Comparison of ENCODE assay signal across 1 cellular context in the genomic region with DNA sequence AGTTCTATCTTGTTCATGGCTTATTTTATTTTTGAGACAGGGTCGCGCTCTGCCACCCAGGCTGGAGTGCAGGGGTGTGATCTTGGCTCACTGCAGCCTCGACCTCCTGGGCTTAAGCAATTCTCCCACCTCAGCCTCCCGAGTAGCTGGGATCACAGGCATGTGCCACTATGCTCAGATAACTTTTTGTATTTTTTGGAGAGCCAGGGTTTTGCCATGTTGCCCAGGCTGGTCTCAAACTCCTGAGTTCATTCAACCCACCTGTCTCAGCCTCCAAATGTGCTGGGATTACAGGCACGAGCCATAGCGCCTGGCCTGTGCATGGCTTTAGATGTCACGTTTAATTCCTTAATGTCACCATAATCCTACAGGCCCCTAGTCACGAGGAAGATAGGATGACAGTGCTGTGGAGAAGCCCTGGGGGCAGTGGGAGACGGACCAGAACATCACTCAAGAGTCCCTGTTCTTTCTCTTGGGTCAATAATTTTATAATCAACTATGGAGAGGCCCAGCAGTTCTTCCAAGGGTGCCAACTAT.
TF ChIP-seq lines count a peak whose summit lies in the region.

No MANE protein-coding gene starts in this region.

TF ChIP-seq in IMR-90, 13 proteins besides CTCF, POLR2A, EP300 and RAD21 (continued from another document):
- TF ChIP-seq SMC3 (IDR thresholded peaks at IDR 0.05; ENCODE audit: low read depth, low read length) (no peak), BHLHE40 (IDR thresholded peaks at IDR 0.05; ENCODE audit: low read depth, low read length) (no peak), MAZ (IDR thresholded peaks at IDR 0.05; ENCODE audit: borderline replicate concordance, low read depth, low read length) (no peak), NFE2L2 (IDR thresholded peaks at IDR 0.05; ENCODE audit: low read depth, low read length) (no peak)
